8 cellular contexts compared by ENCODE assay signal in the genomic region with DNA sequence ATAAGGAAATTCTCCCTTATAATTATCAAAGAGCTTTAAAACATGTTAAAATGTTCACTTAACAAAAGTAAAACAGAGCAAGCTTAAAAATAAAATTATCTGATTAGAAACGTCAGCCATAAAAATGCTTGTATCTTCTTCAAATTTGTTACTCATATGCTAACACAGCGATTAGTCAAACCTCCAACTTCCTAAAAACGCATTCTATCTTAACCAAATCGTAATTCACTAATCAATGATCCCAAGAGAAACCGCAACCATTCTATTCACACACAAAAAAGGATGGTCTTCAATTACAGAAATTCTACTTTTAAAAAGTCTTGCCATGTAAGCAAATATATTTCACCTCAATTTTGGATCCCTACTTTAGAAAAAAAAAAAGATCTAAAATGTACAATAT. TPM values are rescaled to one million over a fixed set of nuclear protein-coding genes. Genes with fewer than 3 reads are reported as not detected.
A peak's percentile ranks its signal among the peaks of the same experiment; 100 is the strongest.
DNase-seq lines count a peak whose midpoint lies in the region; ATAC-seq, FAIRE-seq and TF ChIP-seq lines count a peak whose summit lies in the region.

No MANE protein-coding gene starts in this region.

- peak overlapping the region; percentile 92 to 99 (median 96) for H3K27ac ChIP-seq in Peyer's patch
- H3K27ac ChIP-seq in epithelial cell of prostate, result peak overlapping the region; percentile 78
- H3K27ac ChIP-seq in gastrocnemius medialis, result peak overlapping the region in 1 of 4 donors; percentile 77

- H3K27me3 ChIP-seq in Peyer's patch (no peaks in the 10 kb centered on the region), gastrocnemius medialis (no peaks in the 10 kb centered on the region)

- peak; percentile 21 for FAIRE-seq in GM19239 (lab: Jason Lieb, UNC)

- intact Hi-C loops in gastrocnemius medialis (cut with DNase I; ENCODE audit: low total_unique reads), result no loop called here

- H3K4me3 ChIP-seq in Peyer's patch (peak overlapping the region; percentile 64 to 99 (median 88)), gastrocnemius medialis (peak overlapping the region; percentile 74 to 97 (median 89))

- in situ Hi-C loops in gastrocnemius medialis (cut with MboI; ENCODE audit: low sequenced_read_pairs in 4 of 4), result loop anchor here in 1 of 4 donors (25.0 kb wide), 1 partner anchor 107 kb away; the partner anchor contains the start of gene DNAH7

- no peaks in the 10 kb centered on the region for H3K9me3 ChIP-seq in Peyer's patch
- H3K9me3 ChIP-seq in gastrocnemius medialis, result no peaks in the 10 kb centered on the region

- no peak for ATAC-seq in gastrocnemius medialis
- no peak for ATAC-seq in HG02588 (IDR thresholded peaks at IDR 0.05; ENCODE audit: unreplicated experiment)
- ATAC-seq in GM18868 (IDR thresholded peaks at IDR 0.05; ENCODE audit: unreplicated experiment), result no peak

- DNase-seq in GM19239 (ENCODE audit: insufficient read length, low spot score) (no peak), Peyer's patch (no peak), epithelial cell of prostate (ENCODE audit: low read depth, low spot score) (no peak), gastrocnemius medialis (no peak), pons (ENCODE audit: low spot score) (no peak), NCI-H748 treated with DMSO at 0.1 percent for 48 hours (lab: John Stamatoyannopoulos, UW) (no peak)

- H3K36me3 ChIP-seq in Peyer's patch (no peaks in the 10 kb centered on the region), gastrocnemius medialis (no peaks in the 10 kb centered on the region)

- peaks cover 0 to 12% (median 2%) of the 10 kb centered on the region in 4 donors for H3K4me1 ChIP-seq in Peyer's patch
- peaks cover 13 to 22% of the 10 kb centered on the region in 2 donors for H3K4me1 ChIP-seq in gastrocnemius medialis

- TF ChIP-seq CTCF in Peyer's patch (IDR thresholded peaks at IDR 0.05) (no peak), gastrocnemius medialis (IDR thresholded peaks at IDR 0.05 in 4 of 5, conservative IDR thresholded peaks at IDR 0.05 in 1 of 5) (no peak)

- no peak for TF ChIP-seq POLR2A in Peyer's patch (IDR thresholded peaks at IDR 0.05)
- TF ChIP-seq POLR2A in gastrocnemius medialis (IDR thresholded peaks at IDR 0.05), result no peak

RNA-seq across cellular contexts. Expression of gene STK17B, which starts 1.9 kb away (rescaled TPM):
- total RNA-seq in Peyer's patch, result 100 to 1,000 TPM in 1 of 4 donors, 10 to 100 TPM in 3; 47.3 to 123 (median 56.3) TPM
- 10 to 100 TPM in 1 of 4 donors, 1 to 10 TPM in 3; 4.4 to 11.5 (median 8.8) TPM for total RNA-seq in gastrocnemius medialis
